25 cellular contexts compared by ENCODE assay signal in genomic region chr11:129042503-129042902, GRCh38.
"Had no signal": no experiment of that assay in that cellular context is flagged by ENCODE, and none has a peak within 500 bp of the region (broad histone marks: within the 10 kb centered on the region; RNA-seq: fewer than 3 reads in every experiment).

No MANE protein-coding gene starts in this region.

- ATAC-seq: natural killer cell; psoas muscle; right lobe of liver; stimulated activated effector memory CD8-positive, alpha-beta T cell treated with anti-CD3 and anti-CD28 coated beads, Interleukin-12 subunit alpha, Interleukin-12 subunit beta, amount 100 ng/mL, for 72 hours; stimulated activated naive B cell treated with anti-CD40 and anti-IgM and Interleukin-4, amounts not matched to agents 10 μg/mL and 1 μg/mL and 100 μg/mL, for 72 hours; upper lobe of right lung had no signal

- H3K9me3 ChIP-seq: ovary, psoas muscle, right lobe of liver, sigmoid colon, stomach, suprapubic skin, testis, tibial artery, transverse colon, upper lobe of right lung, uterus had no signal

- H3K36me3 ChIP-seq: neural progenitor cell, ovary, right lobe of liver, sigmoid colon, suprapubic skin, transverse colon, upper lobe of right lung, uterus had no signal

- H3K27me3 ChIP-seq: neural progenitor cell, ovary, right lobe of liver, sigmoid colon, stomach, suprapubic skin, testis, tibial artery, transverse colon, upper lobe of right lung, uterus had no signal

- H3K27ac ChIP-seq: neural progenitor cell, ovary, parathyroid adenoma, psoas muscle, right lobe of liver, sigmoid colon, stomach, suprapubic skin, testis, tibial artery, transverse colon, upper lobe of right lung, uterus had no signal

- H3K4me3 ChIP-seq: neural progenitor cell, ovary, psoas muscle, right lobe of liver, sigmoid colon, stomach, suprapubic skin, testis, tibial artery, transverse colon, upper lobe of right lung, uterus had no signal

- H3K4me1 ChIP-seq: neural progenitor cell, parathyroid adenoma, psoas muscle, right lobe of liver, sigmoid colon, stomach, testis, tibial artery, transverse colon, upper lobe of right lung, uterus had no signal

- DNase-seq: natural killer cell; occipital lobe; ovary; posterior cingulate gyrus; psoas muscle; right cardiac atrium; right lobe of liver; sigmoid colon; small intestine; stimulated activated CD4-positive, alpha-beta T cell treated with anti-CD3 and anti-CD28 coated beads, Interleukin-15, amount 100 ng/mL, for 24 hours; stimulated activated CD4-positive, alpha-beta T cell treated with anti-CD3 and anti-CD28 coated beads, Interleukin-2, amount 100 ng/mL, for 24 hours; stimulated activated CD4-positive, alpha-beta T cell treated with anti-CD3 and anti-CD28 coated beads, Interleukin-2, amount 100 ng/mL, for 48 hours; stimulated activated CD4-positive, alpha-beta T cell treated with anti-CD3 and anti-CD28 coated beads, Interleukin-4, amount 100 ng/mL, for 24 hours; stimulated activated naive B cell treated with anti-CD40 and anti-IgM and Interleukin-4, amounts not matched to agents 10 μg/mL and 1 μg/mL and 100 μg/mL, for 72 hours; stimulated activated naive CD4-positive, alpha-beta T cell treated with Interleukin-2 at 50 U/mL for 16 hours; stomach; testis; tibial artery; transverse colon; upper lobe of right lung; uterus had no signal
